ENCODE assay signal across 9 cellular contexts in genomic region chr12:9669534-9669933, GRCh38. TPM values are rescaled to one million over a fixed set of nuclear protein-coding genes. Genes with fewer than 3 reads are reported as not detected.
A peak's percentile ranks its signal among the peaks of the same experiment; 100 is the strongest.
DNase-seq lines count a peak whose midpoint lies in the region; ATAC-seq and TF ChIP-seq lines count a peak whose summit lies in the region.
"Had no signal": no experiment of that assay in that cellular context is flagged by ENCODE, and none has a peak within 500 bp of the region (broad histone marks: within the 10 kb centered on the region; RNA-seq: fewer than 3 reads in every experiment).

Gene CLEC2D, plus strand, starts transcription at chr12:9669713. Its CDS starts 22 bp downstream, at chr12:9669735.

- H2AFZ ChIP-seq in GM23338, result no peak within 1 kb of the TSS
- no peak within 1 kb of the TSS for H2AFZ ChIP-seq in trophoblast cell (ENCODE audit: insufficient read depth, low read length, poor library complexity)

- peak; percentile 67 for DNase-seq in activated CD8-positive, alpha-beta T cell treated with anti-CD3 and anti-CD28 coated beads for 36 hours
- peak; percentile 36 to 73 for DNase-seq in stimulated activated effector memory CD8-positive, alpha-beta T cell treated with anti-CD3 and anti-CD28 coated beads, Interleukin-12 subunit alpha, Interleukin-12 subunit beta, amount 100 ng/mL, for 72 hours (ENCODE audit: low spot score in 2 of 2)
- DNase-seq in NCI-H1048 (lab: John Stamatoyannopoulos, UW) (no peak), GM23338 (ENCODE audit: low spot score) (no peak), trophoblast cell (no peak), NCI-H1092 treated with DMSO at 0.1 percent for 48 hours (lab: John Stamatoyannopoulos, UW) (no peak)

- H4K91ac ChIP-seq in trophoblast cell (ENCODE audit: low read depth, low read length), result no peak within 1 kb of the TSS

- no peak within 1 kb of the TSS for H3K18ac ChIP-seq in trophoblast cell (ENCODE audit: low read length)

- no peak within 1 kb of the TSS for H3K27ac ChIP-seq in GM23338 (ENCODE audit: low read depth)
- H3K27ac ChIP-seq in trophoblast cell (ENCODE audit: low read depth, low read length), result no peak within 1 kb of the TSS

- peak within 1 kb of the TSS; percentile 99 for H3K27ac Mint-ChIP-seq in activated CD8-positive, alpha-beta T cell treated with anti-CD3 and anti-CD28 coated beads for 36 hours
- peak within 1 kb of the TSS; percentile 98 for H3K27ac Mint-ChIP-seq in stimulated activated effector memory CD8-positive, alpha-beta T cell treated with anti-CD3 and anti-CD28 coated beads, Interleukin-12 subunit alpha, Interleukin-12 subunit beta, amount 100 ng/mL, for 72 hours
- no peak within 1 kb of the TSS for H3K27ac Mint-ChIP-seq in GM23338

- peaks cover 2% of the 10 kb centered on the region for H3K9me3 Mint-ChIP-seq in activated CD8-positive, alpha-beta T cell treated with anti-CD3 and anti-CD28 coated beads for 36 hours
- no peaks in the 10 kb centered on the region for H3K9me3 Mint-ChIP-seq in stimulated activated effector memory CD8-positive, alpha-beta T cell treated with anti-CD3 and anti-CD28 coated beads, Interleukin-12 subunit alpha, Interleukin-12 subunit beta, amount 100 ng/mL, for 72 hours
- no peaks in the 10 kb centered on the region for H3K9me3 Mint-ChIP-seq in GM23338
- H3K9me3 Mint-ChIP-seq: nephron had no signal

- TF ChIP-seq CTCF in activated CD8-positive, alpha-beta T cell treated with anti-CD3 and anti-CD28 coated beads for 36 hours (IDR thresholded peaks at IDR 0.05), result no peak
- TF ChIP-seq CTCF in GM23338 (conservative IDR thresholded peaks at IDR 0.05; ENCODE audit: low read depth in 2 of 2), result no peak

- H3K23ac ChIP-seq in trophoblast cell (ENCODE audit: low read length), result no peak within 1 kb of the TSS

- peak within 1 kb of the TSS; percentile 94 for H3K4me3 Mint-ChIP-seq in activated CD8-positive, alpha-beta T cell treated with anti-CD3 and anti-CD28 coated beads for 36 hours
- H3K4me3 Mint-ChIP-seq in stimulated activated effector memory CD8-positive, alpha-beta T cell treated with anti-CD3 and anti-CD28 coated beads, Interleukin-12 subunit alpha, Interleukin-12 subunit beta, amount 100 ng/mL, for 72 hours, result peak within 1 kb of the TSS; percentile 79
- no peak within 1 kb of the TSS for H3K4me3 Mint-ChIP-seq in GM23338
- H3K4me3 Mint-ChIP-seq: nephron had no signal

- no peaks in the 10 kb centered on the region for H3K79me2 ChIP-seq in GM23338 (replicated peaks; ENCODE audit: insufficient read depth)
- no peaks in the 10 kb centered on the region for H3K79me2 ChIP-seq in trophoblast cell (ENCODE audit: control insufficient read depth, insufficient read depth, low read length, poor library complexity)

- no peak within 1 kb of the TSS for H2BK12ac ChIP-seq in trophoblast cell (ENCODE audit: low read length)

- no CpG with 5 or more reads among the region's 4 CpGs for WGBS in trophoblast cell (ENCODE audit: extremely low coverage, insufficient coverage, insufficient read length)

- H3K14ac ChIP-seq in trophoblast cell (ENCODE audit: low read length), result no peak within 1 kb of the TSS

- ATAC-seq in GM19023 (IDR thresholded peaks at IDR 0.05; ENCODE audit: unreplicated experiment) (peak; percentile 31), HG02981 (IDR thresholded peaks at IDR 0.05; ENCODE audit: unreplicated experiment) (peak; percentile 46), GM23338 (no peak)
- peak; percentile 43 for ATAC-seq in activated CD8-positive, alpha-beta T cell treated with anti-CD3 and anti-CD28 coated beads for 36 hours
- peak; percentile 76 for ATAC-seq in stimulated activated effector memory CD8-positive, alpha-beta T cell treated with anti-CD3 and anti-CD28 coated beads, Interleukin-12 subunit alpha, Interleukin-12 subunit beta, amount 100 ng/mL, for 72 hours

- H3K4me2 ChIP-seq in GM23338 (no peak within 1 kb of the TSS), trophoblast cell (ENCODE audit: low read length) (no peak within 1 kb of the TSS)

- H3K9ac ChIP-seq in trophoblast cell (ENCODE audit: low read length), result no peak within 1 kb of the TSS

- H3K9me2 ChIP-seq in GM23338 (ENCODE audit: insufficient read depth), result no peaks in the 10 kb centered on the region

- no peaks in the 10 kb centered on the region for H3K27me3 Mint-ChIP-seq in activated CD8-positive, alpha-beta T cell treated with anti-CD3 and anti-CD28 coated beads for 36 hours
- H3K27me3 Mint-ChIP-seq in GM23338 (ENCODE audit: insufficient read depth, low read depth, poor library complexity), result peaks cover 3% of the 10 kb centered on the region

- H3K4me1 ChIP-seq in GM23338 (ENCODE audit: insufficient read depth), result no peaks in the 10 kb centered on the region
- H3K4me1 ChIP-seq in trophoblast cell (ENCODE audit: control insufficient read depth in 1 of 2, insufficient read depth in 2 of 2, low read length in 2 of 2), result peaks cover 11 to 16% of the 10 kb centered on the region in 2 experiments

- peaks cover 39% of the 10 kb centered on the region for H3K4me1 Mint-ChIP-seq in activated CD8-positive, alpha-beta T cell treated with anti-CD3 and anti-CD28 coated beads for 36 hours (ENCODE audit: low read depth)
- H3K4me1 Mint-ChIP-seq in stimulated activated effector memory CD8-positive, alpha-beta T cell treated with anti-CD3 and anti-CD28 coated beads, Interleukin-12 subunit alpha, Interleukin-12 subunit beta, amount 100 ng/mL, for 72 hours, result peaks cover 52% of the 10 kb centered on the region
- H3K4me1 Mint-ChIP-seq in GM23338, result peaks cover 12% of the 10 kb centered on the region; the same call in 2 of the 3 replicates

- intact Hi-C loops in activated CD8-positive, alpha-beta T cell treated with anti-CD3 and anti-CD28 coated beads for 36 hours (cut with micrococcal nuclease), result loop anchor here (5.0 kb wide), 1 partner anchor 883 kb away; no protein-coding TSS in a partner anchor

- no peak within 1 kb of the TSS for H2BK120ac ChIP-seq in trophoblast cell (ENCODE audit: insufficient read depth, low read length, poor library complexity)

- no peak within 1 kb of the TSS for H2AK5ac ChIP-seq in trophoblast cell (ENCODE audit: low read length)

- POLR2A ChIA-PET in activated CD8-positive, alpha-beta T cell treated with anti-CD3 and anti-CD28 coated beads for 36 hours (lab: Charles Lee), result interaction anchor here (0.6 to 26.1 kb wide), 28 partner anchors 12 to 889 kb away, joined by 3 to 752 read pairs (median 8); partner anchors contain the start of genes CD69 and CLEC2B

- no peak within 1 kb of the TSS for H3K4ac ChIP-seq in trophoblast cell (ENCODE audit: low read depth, low read length)

- CTCF ChIA-PET in activated CD8-positive, alpha-beta T cell treated with anti-CD3 and anti-CD28 coated beads for 36 hours (lab: Charles Lee), result interaction anchor here (0.7 to 2.6 kb wide), 11 partner anchors 20 to 128 kb away, joined by 3 to 13 read pairs (median 4); partner anchors contain the start of gene CD69

- no peaks in the 10 kb centered on the region for H3K27me3 ChIP-seq in GM23338 (ENCODE audit: insufficient read depth)
- H3K27me3 ChIP-seq in trophoblast cell (ENCODE audit: insufficient read depth, low read length), result no peaks in the 10 kb centered on the region

- peaks cover 11% of the 10 kb centered on the region for H3K79me1 ChIP-seq in trophoblast cell (ENCODE audit: low read length)

- H3K4me3 ChIP-seq in GM23338, result no peak within 1 kb of the TSS
- H3K4me3 ChIP-seq in trophoblast cell (ENCODE audit: low read depth, low read length), result no peak within 1 kb of the TSS

- no peaks in the 10 kb centered on the region for H3K9me3 ChIP-seq in trophoblast cell (ENCODE audit: insufficient read depth, low read depth, low read length)

- H4K20me1 ChIP-seq in GM23338 (replicated peaks; ENCODE audit: insufficient read depth), result no peaks in the 10 kb centered on the region

- H4K8ac ChIP-seq in trophoblast cell (ENCODE audit: low read depth, low read length), result no peak within 1 kb of the TSS

- no peaks in the 10 kb centered on the region for H3F3A ChIP-seq in GM23338 (replicated peaks; ENCODE audit: low read depth)

- no peak within 1 kb of the TSS for H2BK5ac ChIP-seq in trophoblast cell (ENCODE audit: low read depth, low read length, poor library complexity)

- no peak within 1 kb of the TSS for H4K12ac ChIP-seq in trophoblast cell (ENCODE audit: low read depth, low read length)

- H3K36me3 ChIP-seq in GM23338 (ENCODE audit: insufficient read depth), result no peaks in the 10 kb centered on the region
- H3K36me3 ChIP-seq in trophoblast cell (ENCODE audit: control insufficient read depth in 1 of 2, insufficient read depth in 2 of 2, low read length in 2 of 2), result peaks cover 0 to 2% of the 10 kb centered on the region in 2 experiments

- H3K36me3 Mint-ChIP-seq in activated CD8-positive, alpha-beta T cell treated with anti-CD3 and anti-CD28 coated beads for 36 hours (ENCODE audit: low read depth), result peaks cover 87% of the 10 kb centered on the region
- H3K36me3 Mint-ChIP-seq in stimulated activated effector memory CD8-positive, alpha-beta T cell treated with anti-CD3 and anti-CD28 coated beads, Interleukin-12 subunit alpha, Interleukin-12 subunit beta, amount 100 ng/mL, for 72 hours, result peaks cover 90% of the 10 kb centered on the region
- peaks cover 9% of the 10 kb centered on the region; the same call in 2 of the 3 replicates for H3K36me3 Mint-ChIP-seq in GM23338 (ENCODE audit: low read depth)

TF ChIP-seq in GM23338, 12 proteins besides CTCF, POLR2A, EP300 and RAD21:
- TF ChIP-seq CREB1 (CRISPR knock-in tag; IDR thresholded peaks at IDR 0.05; ENCODE audit: low read depth) (no peak), STAT1 (IDR thresholded peaks at IDR 0.05; ENCODE audit: unreplicated experiment) (no peak), NANOG (IDR thresholded peaks at IDR 0.05; ENCODE audit: borderline replicate concordance) (no peak)

RNA-seq across cellular contexts. Expression of gene CLEC2D, which starts in this region (rescaled TPM):
- total RNA-seq in activated CD8-positive, alpha-beta T cell treated with anti-CD3 and anti-CD28 coated beads for 36 hours, result 100 to 1,000 TPM; 240 to 259 TPM
- 3.8 and 7.1 TPM in 2 replicates for total RNA-seq in GM23338 (2014; rRNA removed; shearing (Covaris generic))
- 4.6 and 6.9 TPM in 2 replicates for polyA plus RNA-seq in GM23338 (2016; fragmentation: Nextera tagmentation; extraction: Ambion mirVana)
- polyA plus RNA-seq in trophoblast cell (2013), result 2.8 TPM in 2 replicates

Comparison
In these comparisons a context has a peak if more than half of its experiments do, and no peak if none do; other contexts are left out.
1. RNA of gene CLEC2D (total RNA-seq): 240 to 259 TPM in activated CD8-positive, alpha-beta T cell treated with anti-CD3 and anti-CD28 coated beads for 36 hours; 3.8 to 7.1 TPM in GM23338; every median in the first group is over 10 times any median in the second.
2. DNase-seq: peak in activated CD8-positive, alpha-beta T cell treated with anti-CD3 and anti-CD28 coated beads for 36 hours (single experiment) and stimulated activated effector memory CD8-positive, alpha-beta T cell treated with anti-CD3 and anti-CD28 coated beads, Interleukin-12 subunit alpha, Interleukin-12 subunit beta, amount 100 ng/mL, for 72 hours (2 of 2); none in NCI-H1048 (single experiment), GM23338 (single experiment), trophoblast cell (0 of 2) and NCI-H1092 treated with DMSO at 0.1 percent for 48 hours (single experiment).